ENCODE assay signal across 8 cellular contexts in genomic region chr15:65184305-65184943, GRCh38. TPM values are rescaled to one million over a fixed set of nuclear protein-coding genes. Genes with fewer than 3 reads are reported as not detected.
DNase-seq lines count a peak whose midpoint lies in the region; ATAC-seq and TF ChIP-seq lines count a peak whose summit lies in the region.

No MANE protein-coding gene starts in this region.

- H3K9me3 Mint-ChIP-seq in activated CD8-positive, alpha-beta T cell treated with anti-CD3 and anti-CD28 coated beads, Interleukin-2, amount 10 ng/mL, durations not matched to agents 7 days and 5 days (ENCODE audit: insufficient read depth): no peaks in the 10 kb centered on the region
- H3K9me3 Mint-ChIP-seq in endothelial cell (ENCODE audit: unreplicated experiment): no peaks in the 10 kb centered on the region

- ATAC-seq in activated CD8-positive, alpha-beta T cell treated with anti-CD3 and anti-CD28 coated beads, Interleukin-2, amount 10 ng/mL, durations not matched to agents 7 days and 5 days: peak; percentile 46
- peak; percentile 49 for ATAC-seq in mucosa of descending colon
- no peak for ATAC-seq in stimulated activated naive CD8-positive, alpha-beta T cell treated with anti-CD3 and anti-CD28 coated beads, Interleukin-15, Interleukin-2, amounts not matched to agents 100 U/mL and 50 U/mL, for 24 hours

- peak overlapping the region; percentile 78 for H3K27ac ChIP-seq in HEK293 (ENCODE audit: extremely low read depth, low read depth, low read length)

- H3K4me3 ChIP-seq in HEK293 (ENCODE audit: low read depth, low read length) (peak overlapping the region; percentile 91), mucosa of descending colon (peak overlapping the region; percentile 57)

- TF ChIP-seq CTCF in GM10248 (IDR thresholded peaks at IDR 0.05; ENCODE audit: control extremely low read depth, extremely low read depth, low read depth, missing control alignments) (no peak), HEK293 (tag by site-specific recombination; IDR thresholded peaks at IDR 0.05) (no peak), endothelial cell (IDR thresholded peaks at IDR 0.05; ENCODE audit: unreplicated experiment) (no peak), mucosa of descending colon (IDR thresholded peaks at IDR 0.05) (no peak)

- POLR2A ChIA-PET in GM10248 (lab: Yijun Ruan, JAX) (interaction anchor here (0.7 to 3.3 kb wide), 4 partner anchors 91 to 121 kb away, joined by 3 to 41 read pairs (median 7); partner anchors contain the start of gene RNU5B-1), HEK293 (lab: Yijun Ruan, JAX) (interaction anchor here (0.5 to 2.4 kb wide), 5 partner anchors 50 to 364 kb away, joined by 4 to 30 read pairs (median 17); partner anchors contain the start of genes PARP16, PDCD7 and RNU5B-1)
- POLR2A ChIA-PET in activated CD8-positive, alpha-beta T cell treated with anti-CD3 and anti-CD28 coated beads, Interleukin-2, amount 10 ng/mL, durations not matched to agents 7 days and 5 days (lab: Charles Lee): interaction anchor here (0.6 to 4.0 kb wide), 8 partner anchors 10 to 291 kb away, joined by 3 to 59 read pairs (median 5); partner anchors contain the start of genes PARP16 and RNU5B-1

- no peaks in the 10 kb centered on the region for H3K27me3 Mint-ChIP-seq in activated CD8-positive, alpha-beta T cell treated with anti-CD3 and anti-CD28 coated beads, Interleukin-2, amount 10 ng/mL, durations not matched to agents 7 days and 5 days (ENCODE audit: low read depth)
- H3K27me3 Mint-ChIP-seq in endothelial cell (ENCODE audit: unreplicated experiment): peaks cover 4% of the 10 kb centered on the region

- H3K27ac Mint-ChIP-seq in activated CD8-positive, alpha-beta T cell treated with anti-CD3 and anti-CD28 coated beads, Interleukin-2, amount 10 ng/mL, durations not matched to agents 7 days and 5 days: peak overlapping the region; percentile 90
- H3K27ac Mint-ChIP-seq in endothelial cell (ENCODE audit: unreplicated experiment): peak overlapping the region; percentile 96

- H3K4me1 Mint-ChIP-seq in activated CD8-positive, alpha-beta T cell treated with anti-CD3 and anti-CD28 coated beads, Interleukin-2, amount 10 ng/mL, durations not matched to agents 7 days and 5 days (ENCODE audit: low read depth): peaks cover 33% of the 10 kb centered on the region
- H3K4me1 Mint-ChIP-seq in endothelial cell (ENCODE audit: unreplicated experiment): peaks cover 16% of the 10 kb centered on the region

- H3K36me3 ChIP-seq in HEK293 (ENCODE audit: control insufficient read depth in 2 of 2, insufficient read depth in 1 of 2, low read length in 2 of 2) (peaks cover under 1 to 9% of the 10 kb centered on the region in 2 experiments), mucosa of descending colon (ENCODE audit: low read depth) (no peaks in the 10 kb centered on the region)

- H3K36me3 Mint-ChIP-seq in activated CD8-positive, alpha-beta T cell treated with anti-CD3 and anti-CD28 coated beads, Interleukin-2, amount 10 ng/mL, durations not matched to agents 7 days and 5 days (ENCODE audit: low read depth): peaks cover 9% of the 10 kb centered on the region
- H3K36me3 Mint-ChIP-seq in endothelial cell (ENCODE audit: low read depth, unreplicated experiment): peaks cover 5% of the 10 kb centered on the region

- CTCF ChIA-PET in GM10248 (lab: Yijun Ruan, JAX) (interaction anchor here (1.3 kb wide), 2 partner anchors 86 to 120 kb away, joined by 4 to 6 read pairs; partner anchors contain the start of gene RNU5B-1), HEK293 (lab: Yijun Ruan, JAX) (interaction anchor here (0.6 kb wide), 1 partner anchor 10 kb away, joined by 3 read pairs; no protein-coding TSS in a partner anchor)
- CTCF ChIA-PET in activated CD8-positive, alpha-beta T cell treated with anti-CD3 and anti-CD28 coated beads, Interleukin-2, amount 10 ng/mL, durations not matched to agents 7 days and 5 days (lab: Charles Lee): interaction anchor here (0.8 to 1.5 kb wide), 4 partner anchors 27 to 1030 kb away, joined by 3 to 8 read pairs (median 3); partner anchors contain the start of gene PARP16

- H3K4me1 ChIP-seq in HEK293 (ENCODE audit: control insufficient read depth, insufficient read depth, low read length): no peaks in the 10 kb centered on the region
- peaks cover 17% of the 10 kb centered on the region for H3K4me1 ChIP-seq in mucosa of descending colon (ENCODE audit: low read depth)

- peak overlapping the region; percentile 97 for H3K4me3 Mint-ChIP-seq in activated CD8-positive, alpha-beta T cell treated with anti-CD3 and anti-CD28 coated beads, Interleukin-2, amount 10 ng/mL, durations not matched to agents 7 days and 5 days
- peak overlapping the region; percentile 98 for H3K4me3 Mint-ChIP-seq in endothelial cell (ENCODE audit: unreplicated experiment)

- DNase-seq in GM10248 (ENCODE audit: extremely low spot score): peak; percentile 56
- DNase-seq in NCI-H1105 (lab: John Stamatoyannopoulos, UW): peak; percentile 14
- peak; percentile 61 for DNase-seq in activated CD8-positive, alpha-beta T cell treated with anti-CD3 and anti-CD28 coated beads, Interleukin-2, amount 10 ng/mL, durations not matched to agents 7 days and 5 days
- peak; percentile 66 for DNase-seq in endothelial cell (ENCODE audit: low spot score)
- peak; percentile 76 to 81 (median 77) for DNase-seq in mucosa of descending colon
- DNase-seq in stimulated activated naive CD8-positive, alpha-beta T cell treated with anti-CD3 and anti-CD28 coated beads, Interleukin-15, Interleukin-2, amounts not matched to agents 100 U/mL and 50 U/mL, for 24 hours: peak; percentile 54
- no peak for DNase-seq in NCI-H1694 (lab: John Stamatoyannopoulos, UW)

- intact Hi-C loops in mucosa of descending colon (cut with DNase I, micrococcal nuclease): no loop called here

- no peaks in the 10 kb centered on the region for H3K9me3 ChIP-seq in HEK293 (ENCODE audit: control insufficient read depth, insufficient read depth, low read depth, low read length)
- H3K9me3 ChIP-seq in mucosa of descending colon: no peaks in the 10 kb centered on the region

TF ChIP-seq in HEK293, 187 proteins besides CTCF, POLR2A, EP300 and RAD21:
- TF ChIP-seq ZNF600 (tag by site-specific recombination; IDR thresholded peaks at IDR 0.05) (peak; percentile 57; the same call in 1 of the 2 replicates), PRDM10 (tag by site-specific recombination; IDR thresholded peaks at IDR 0.05) (peak; percentile 75; the same call in 1 of the 2 replicates), TCF7L2 (IDR thresholded peaks at IDR 0.05; ENCODE audit: borderline replicate concordance, low read depth, low read length) (no peak), ZNF341 (tag by site-specific recombination; IDR thresholded peaks at IDR 0.05; ENCODE audit: low read depth) (peak; percentile 73), ZNF335 (tag by site-specific recombination; conservative IDR thresholded peaks at IDR 0.05) (peak; percentile 8), ZFHX2 (tag by site-specific recombination; conservative IDR thresholded peaks at IDR 0.05) (peak; percentile 42; the same call in 1 of the 2 replicates)

RNA-seq across cellular contexts. Expression of gene CLPX, which starts 0.7 kb away (rescaled TPM):
- 10 to 100 TPM; 40.5 to 42.9 TPM for total RNA-seq in activated CD8-positive, alpha-beta T cell treated with anti-CD3 and anti-CD28 coated beads, Interleukin-2, amount 10 ng/mL, durations not matched to agents 7 days and 5 days
- total RNA-seq in endothelial cell (ENCODE audit: unreplicated experiment) (52.1 TPM), mucosa of descending colon (10 to 100 TPM; 39.4 to 51.5 (median 50.8) TPM)

RNA-seq across cellular contexts. Expression of gene CILP, which starts 26.8 kb away (rescaled TPM):
- under 1 TPM; 0.05 to 0.08 TPM for total RNA-seq in activated CD8-positive, alpha-beta T cell treated with anti-CD3 and anti-CD28 coated beads, Interleukin-2, amount 10 ng/mL, durations not matched to agents 7 days and 5 days
- total RNA-seq in endothelial cell (ENCODE audit: unreplicated experiment): not detected
- total RNA-seq in mucosa of descending colon: 10 to 100 TPM in 2 of 3 donors, 1 to 10 TPM in 1; 2.7 to 14.7 (median 10.3) TPM

RNA-seq across cellular contexts. Expression of gene PDCD7, which starts 50.8 kb away (rescaled TPM):
- total RNA-seq in activated CD8-positive, alpha-beta T cell treated with anti-CD3 and anti-CD28 coated beads, Interleukin-2, amount 10 ng/mL, durations not matched to agents 7 days and 5 days: 10 to 100 TPM; 31.5 to 34.9 TPM
- total RNA-seq in endothelial cell (ENCODE audit: unreplicated experiment) (19.3 TPM), mucosa of descending colon (10 to 100 TPM; 12.0 to 32.9 (median 13.4) TPM)
